23 cellular contexts compared by ENCODE assay signal in the genomic region with DNA sequence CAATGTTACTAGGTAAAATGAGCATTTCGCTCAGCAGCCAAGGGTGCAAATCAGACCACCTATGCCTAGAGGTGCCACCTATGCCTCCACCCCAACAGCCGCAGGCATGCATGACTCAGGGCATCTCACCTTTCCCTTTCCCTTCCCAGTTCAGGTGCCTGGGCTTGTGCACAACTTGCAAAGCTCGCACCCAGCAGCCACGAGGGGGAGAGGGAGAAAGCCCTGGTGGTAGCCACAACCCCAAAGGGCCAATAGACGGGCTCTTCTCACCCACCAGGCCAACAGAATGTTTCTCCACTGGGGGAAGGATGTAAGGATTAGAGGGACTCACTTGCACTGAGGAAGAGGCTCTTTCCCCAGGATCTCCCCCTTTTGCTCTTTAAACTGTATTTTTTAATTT.
"Had no signal": no experiment of that assay in that cellular context is flagged by ENCODE, and none has a peak within 500 bp of the region (broad histone marks: within the 10 kb centered on the region; RNA-seq: fewer than 3 reads in every experiment).

No MANE protein-coding gene starts in this region.

- H3K9me3 ChIP-seq: gastroesophageal sphincter, mucosa of descending colon, testis, transverse colon had no signal

- H3K27ac Mint-ChIP-seq: activated CD4-positive, alpha-beta T cell treated with anti-CD3 and anti-CD28 coated beads for 36 hours; activated naive CD4-positive, alpha-beta T cell treated with anti-CD3 and anti-CD28 coated beads for 36 hours; activated naive CD8-positive, alpha-beta T cell treated with anti-CD3 and anti-CD28 coated beads, Interleukin-2, amount 10 ng/mL, durations not matched to agents 7 days and 5 days; activated T-helper 1 cell treated with anti-CD3 and anti-CD28 coated beads, Interleukin-12 subunit alpha, Interleukin-12 subunit beta, Interleukin-2, Interleukin-4 antibody, amounts not matched to agents 30 ng/mL and 10 ng/mL and 1 ng/mL, durations not matched to agents 14 hours and 24 hours and 36 hours; effector memory CD8-positive, alpha-beta T cell; memory B cell; natural killer cell treated with Interleukin-12 subunit alpha and Interleukin-12 subunit beta and Interleukin-15 and Interleukin-18, amount 100 ng/mL, for 72 hours; T-helper 2 cell treated with Interferon-gamma antibody and Interleukin-4, amounts not matched to agents 5 μg/mL and 100 μg/mL, for 36 hours had no signal

- H3K36me3 Mint-ChIP-seq: activated naive CD8-positive, alpha-beta T cell treated with anti-CD3 and anti-CD28 coated beads, Interleukin-2, amount 10 ng/mL, durations not matched to agents 7 days and 5 days; immature natural killer cell; memory B cell had no signal

- H3K27me3 Mint-ChIP-seq: activated CD4-positive, alpha-beta T cell treated with anti-CD3 and anti-CD28 coated beads for 36 hours; activated naive CD8-positive, alpha-beta T cell treated with anti-CD3 and anti-CD28 coated beads, Interleukin-2, amount 10 ng/mL, durations not matched to agents 7 days and 5 days; effector memory CD8-positive, alpha-beta T cell; memory B cell; natural killer cell treated with Interleukin-12 subunit alpha and Interleukin-12 subunit beta and Interleukin-15 and Interleukin-18, amount 100 ng/mL, for 72 hours had no signal

- H3K27me3 ChIP-seq: brain microvascular endothelial cell, gastroesophageal sphincter, testis, transverse colon had no signal

- H3K9me3 Mint-ChIP-seq: activated naive CD4-positive, alpha-beta T cell treated with anti-CD3 and anti-CD28 coated beads for 36 hours; activated naive CD8-positive, alpha-beta T cell treated with anti-CD3 and anti-CD28 coated beads, Interleukin-2, amount 10 ng/mL, durations not matched to agents 7 days and 5 days; activated T-helper 1 cell treated with anti-CD3 and anti-CD28 coated beads, Interleukin-12 subunit alpha, Interleukin-12 subunit beta, Interleukin-2, Interleukin-4 antibody, amounts not matched to agents 30 ng/mL and 10 ng/mL and 1 ng/mL, durations not matched to agents 14 hours and 24 hours and 36 hours; memory B cell had no signal

- H3K4me3 Mint-ChIP-seq: activated CD4-positive, alpha-beta T cell treated with anti-CD3 and anti-CD28 coated beads for 36 hours; activated naive CD4-positive, alpha-beta T cell treated with anti-CD3 and anti-CD28 coated beads for 36 hours; activated naive CD8-positive, alpha-beta T cell treated with anti-CD3 and anti-CD28 coated beads, Interleukin-2, amount 10 ng/mL, durations not matched to agents 7 days and 5 days; activated T-helper 1 cell treated with anti-CD3 and anti-CD28 coated beads, Interleukin-12 subunit alpha, Interleukin-12 subunit beta, Interleukin-2, Interleukin-4 antibody, amounts not matched to agents 30 ng/mL and 10 ng/mL and 1 ng/mL, durations not matched to agents 14 hours and 24 hours and 36 hours; effector memory CD8-positive, alpha-beta T cell; immature natural killer cell; memory B cell; natural killer cell treated with Interleukin-12 subunit alpha and Interleukin-12 subunit beta and Interleukin-15 and Interleukin-18, amount 100 ng/mL, for 72 hours; T-helper 2 cell treated with Interferon-gamma antibody and Interleukin-4, amounts not matched to agents 5 μg/mL and 100 μg/mL, for 36 hours had no signal

- H3K36me3 ChIP-seq: brain microvascular endothelial cell, gastroesophageal sphincter, transverse colon had no signal

- H3K4me3 ChIP-seq: coronary artery, dorsolateral prefrontal cortex, gastroesophageal sphincter, mucosa of descending colon, testis, transverse colon had no signal

- H3K4me1 ChIP-seq: gastroesophageal sphincter, testis, transverse colon had no signal

- DNase-seq: activated CD4-positive, CD25-positive, alpha-beta regulatory T cell; activated effector memory CD4-positive, alpha-beta T cell treated with anti-CD3 and anti-CD28 coated beads, Interleukin-2, amount 50 U/mL, for 16 hours; activated naive CD8-positive, alpha-beta T cell treated with anti-CD3 and anti-CD28 coated beads, Interleukin-2, amount 10 ng/mL, durations not matched to agents 7 days and 5 days; effector memory CD8-positive, alpha-beta T cell; hippocampal formation; immature natural killer cell; kidney; stimulated activated CD4-positive, alpha-beta T cell treated with anti-CD3 and anti-CD28 coated beads, Interleukin-12 subunit alpha, Interleukin-12 subunit beta, amount 100 ng/mL, for 4 hours; stimulated activated CD4-positive, alpha-beta T cell treated with anti-CD3 and anti-CD28 coated beads, Interleukin-4, amount 100 ng/mL, for 1 hour; stimulated activated naive CD8-positive, alpha-beta T cell treated with anti-CD3 and anti-CD28 coated beads, Interleukin-15, Interleukin-2, amounts not matched to agents 100 U/mL and 50 U/mL, for 24 hours; transverse colon had no signal

- H3K4me1 Mint-ChIP-seq: activated CD4-positive, alpha-beta T cell treated with anti-CD3 and anti-CD28 coated beads for 36 hours; activated naive CD8-positive, alpha-beta T cell treated with anti-CD3 and anti-CD28 coated beads, Interleukin-2, amount 10 ng/mL, durations not matched to agents 7 days and 5 days; immature natural killer cell; memory B cell had no signal

- H3K27ac ChIP-seq: brain microvascular endothelial cell, coronary artery, dorsolateral prefrontal cortex, gastroesophageal sphincter, testis, transverse colon had no signal

- ATAC-seq: activated CD4-positive, alpha-beta T cell treated with anti-CD3 and anti-CD28 coated beads for 36 hours; effector memory CD8-positive, alpha-beta T cell; gastroesophageal sphincter; mucosa of descending colon; natural killer cell treated with Interleukin-12 subunit alpha and Interleukin-12 subunit beta and Interleukin-15 and Interleukin-18, amount 100 ng/mL, for 72 hours; stimulated activated naive CD8-positive, alpha-beta T cell treated with anti-CD3 and anti-CD28 coated beads, Interleukin-15, Interleukin-2, amounts not matched to agents 100 U/mL and 50 U/mL, for 24 hours had no signal
